ENCODE assay signal across 8 cellular contexts in genomic region chr2:1591978-1592907, GRCh38.
A peak's percentile ranks its signal among the peaks of the same experiment; 100 is the strongest.
DNase-seq lines count a peak whose midpoint lies in the region; ATAC-seq and TF ChIP-seq lines count a peak whose summit lies in the region.

No MANE protein-coding gene starts in this region.

- no peak for ATAC-seq in HG03342 (IDR thresholded peaks at IDR 0.05; ENCODE audit: unreplicated experiment)
- ATAC-seq in GM19455 (IDR thresholded peaks at IDR 0.05; ENCODE audit: unreplicated experiment) = no peak

- H3K27me3 ChIP-seq in skeletal muscle satellite cell (ENCODE audit: control insufficient read depth, insufficient read depth, low read length) = no peaks in the 10 kb centered on the region

- no peaks in the 10 kb centered on the region for H3K9me3 ChIP-seq in skeletal muscle satellite cell (replicated peaks; ENCODE audit: low read length)

- TF ChIP-seq CTCF in HFF-Myc (IDR thresholded peaks at IDR 0.05; ENCODE audit: low read depth, low read length, missing control alignments) = peak; percentile 31

- DNase-seq in HFF-Myc (ENCODE audit: extremely low read depth, low read depth) (no peak), brain pericyte (ENCODE audit: low read depth, low spot score) (peak; percentile 92), inferior parietal cortex (ENCODE audit: extremely low spot score) (peak; percentile 9), RKO (ENCODE audit: low spot score) (no peak)
- no peak for DNase-seq in activated CD4-positive, alpha-beta T cell treated with anti-CD3 and anti-CD28 coated beads, Interleukin-2, amount 50 U/mL, for 4 hours

- no peak overlapping the region for H3K9ac ChIP-seq in skeletal muscle satellite cell (ENCODE audit: low read depth, low read length)

- no peaks in the 10 kb centered on the region for H3K36me3 ChIP-seq in skeletal muscle satellite cell (ENCODE audit: insufficient read depth, low read length)

- no peak overlapping the region for H3K4me3 ChIP-seq in HFF-Myc (replicated peaks; ENCODE audit: low read depth, low read length)
- no peak overlapping the region for H3K4me3 ChIP-seq in skeletal muscle satellite cell (ENCODE audit: low read length)

- H3K4me1 ChIP-seq in skeletal muscle satellite cell (ENCODE audit: control insufficient read depth, insufficient read depth, low read length) = peaks cover 44% of the 10 kb centered on the region

- peak overlapping the region; percentile 55 for H3K4me2 ChIP-seq in skeletal muscle satellite cell (ENCODE audit: low read length)

Comparison
In these comparisons a context has a peak if more than half of its experiments do, and no peak if none do; other contexts are left out.
1. DNase-seq: peak in brain pericyte (single experiment) and inferior parietal cortex (single experiment); none in HFF-Myc (single experiment), RKO (single experiment) and activated CD4-positive, alpha-beta T cell treated with anti-CD3 and anti-CD28 coated beads, Interleukin-2, amount 50 U/mL, for 4 hours (0 of 2).